Comparison of ENCODE assay signal across 8 cellular contexts in the genomic region with DNA sequence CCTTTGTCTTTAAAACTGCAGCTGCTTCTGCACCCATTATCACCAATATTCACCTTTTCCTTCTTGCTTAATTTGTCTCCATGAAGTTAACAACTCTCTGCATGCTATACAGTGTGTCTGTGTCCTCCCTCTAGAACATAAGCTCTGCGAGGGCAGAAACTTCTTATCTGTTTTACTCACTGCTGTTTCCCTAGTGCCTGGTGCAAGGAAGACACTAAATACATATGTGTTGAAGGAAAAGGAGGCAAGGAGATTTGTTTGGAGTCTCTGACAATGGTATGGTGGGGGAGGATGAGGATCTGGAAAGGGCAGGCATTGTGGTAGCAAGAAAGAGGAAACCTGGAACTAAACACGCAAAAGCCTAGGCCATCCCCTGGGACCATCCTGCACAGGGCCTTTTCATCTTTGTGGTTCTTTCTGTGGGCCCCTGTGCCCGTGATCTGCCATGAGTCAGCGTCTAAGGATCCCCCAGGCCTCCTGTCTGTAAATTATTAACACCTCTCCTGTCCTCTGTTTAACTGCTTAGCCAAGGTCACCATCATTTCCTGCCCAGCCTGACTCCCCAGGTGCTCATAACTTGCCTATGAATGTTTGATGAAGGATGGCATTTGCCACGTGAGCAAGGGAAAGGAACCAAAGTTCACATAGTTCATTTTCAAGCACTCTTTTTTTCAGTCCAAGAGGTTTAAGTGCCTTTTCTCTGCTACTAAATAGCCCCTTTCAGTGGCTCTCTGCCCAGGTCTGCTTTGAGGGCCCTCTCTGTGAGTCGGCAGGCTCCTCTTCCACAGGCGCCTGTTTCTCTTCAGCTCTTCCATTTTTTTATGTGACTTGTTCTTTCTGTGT.
DNase-seq lines count a peak whose midpoint lies in the region; ATAC-seq, FAIRE-seq and TF ChIP-seq lines count a peak whose summit lies in the region.

No MANE protein-coding gene starts in this region.

- H3K36me3 Mint-ChIP-seq in nephron progenitor cell (ENCODE audit: low read depth): no peaks in the 10 kb centered on the region

- no peak for FAIRE-seq in D721Med (lab: Jason Lieb, UNC)

- DNase-seq in GM19238 (ENCODE audit: insufficient read length, low spot score) (peak; percentile 36), SJSA1 (ENCODE audit: low read depth in 1 of 2, low spot score in 2 of 2) (peak; percentile 71 to 73), nephron progenitor cell (peak; percentile 14), mesenteric fat pad (ENCODE audit: low spot score) (no peak), SW 1271 (lab: John Stamatoyannopoulos, UW) (no peak), D721Med (ENCODE audit: insufficient read length, low spot score) (no peak)
- no peak for DNase-seq in activated effector memory CD4-positive, alpha-beta T cell treated with anti-CD3 and anti-CD28 coated beads, Interleukin-2, amount 50 U/mL, for 16 hours

- no peaks in the 10 kb centered on the region for H3K36me3 ChIP-seq in SJSA1

- peak overlapping the region; percentile 90 for H3K27ac Mint-ChIP-seq in nephron progenitor cell

- H3K4me1 ChIP-seq in SJSA1 (replicated peaks): peaks cover 36% of the 10 kb centered on the region

- no peak overlapping the region for H3K4me3 ChIP-seq in SJSA1

- H3K4me1 Mint-ChIP-seq in nephron progenitor cell: peaks cover 68% of the 10 kb centered on the region

- no peak overlapping the region for H3K4me3 Mint-ChIP-seq in nephron progenitor cell

- H3K9me3 Mint-ChIP-seq in nephron progenitor cell: peaks cover 6% of the 10 kb centered on the region

- ATAC-seq in HG03066 (IDR thresholded peaks at IDR 0.05; ENCODE audit: low read depth, unreplicated experiment): peak; percentile 79

- TF ChIP-seq CTCF in nephron progenitor cell (IDR thresholded peaks at IDR 0.05): no peak
- TF ChIP-seq CTCF in D721Med (IDR thresholded peaks at IDR 0.05; ENCODE audit: insufficient read depth, missing control alignments): no peak

- peaks cover 13% of the 10 kb centered on the region for H3K27me3 Mint-ChIP-seq in nephron progenitor cell (ENCODE audit: low read depth, poor library complexity)

- H3K27me3 ChIP-seq in SJSA1 (replicated peaks): no peaks in the 10 kb centered on the region

- no peaks in the 10 kb centered on the region for H3K9me3 ChIP-seq in SJSA1 (replicated peaks)

- 0 out of 2 replicates have a peak overlapping the region, but pooled peaks have one; percentile 1 for H3K27ac ChIP-seq in SJSA1

Comparison
In these comparisons a context has a peak if more than half of its experiments do, and no peak if none do; other contexts are left out.
1. DNase-seq: peak in GM19238 (single experiment), SJSA1 (2 of 2) and nephron progenitor cell (single experiment); none in mesenteric fat pad (single experiment), activated effector memory CD4-positive, alpha-beta T cell treated with anti-CD3 and anti-CD28 coated beads, Interleukin-2, amount 50 U/mL, for 16 hours (single experiment), SW 1271 (0 of 2) and D721Med (single experiment).